In genomic region chr11:125950696-125951645, GRCh38 we compare ENCODE assay signal across 12 cellular contexts. TPM values are rescaled to one million over a fixed set of nuclear protein-coding genes. Genes with fewer than 3 reads are reported as not detected.
DNase-seq lines count a peak whose midpoint lies in the region; ATAC-seq and TF ChIP-seq lines count a peak whose summit lies in the region.
"Had no signal": no experiment of that assay in that cellular context is flagged by ENCODE, and none has a peak within 500 bp of the region (broad histone marks: within the 10 kb centered on the region; RNA-seq: fewer than 3 reads in every experiment).

No MANE protein-coding gene starts in this region.

- TF ChIP-seq POLR2A in testis (IDR thresholded peaks at IDR 0.05), result no peak

- H3K18ac ChIP-seq in mesenchymal stem cell (ENCODE audit: low read depth in 1 of 2, low read length in 2 of 2), result no peak overlapping the region

- no peaks in the 10 kb centered on the region for H3K9me2 ChIP-seq in PC-3 (replicated peaks; ENCODE audit: low read length)

- intact Hi-C loops in PC-3 (cut with micrococcal nuclease), result no loop called here
- intact Hi-C loops in testis (cut with DNase I; ENCODE audit: low total_unique reads), result no loop called here

- H3K79me2 ChIP-seq in PC-3 (ENCODE audit: low read length), result no peaks in the 10 kb centered on the region

- no peak overlapping the region for H2BK120ac ChIP-seq in mesenchymal stem cell (ENCODE audit: low read depth, low read length)

- no peak overlapping the region for H3K4me3 ChIP-seq in PC-3 (ENCODE audit: low read length)
- no peak overlapping the region for H3K4me3 ChIP-seq in mesenchymal stem cell (ENCODE audit: insufficient read depth in 1 of 2, low read depth in 1 of 2, low read length in 2 of 2)
- no peak overlapping the region for H3K4me3 ChIP-seq in testis
- H3K4me3 ChIP-seq: cardiac muscle cell had no signal

- no peaks in the 10 kb centered on the region for H3K79me1 ChIP-seq in mesenchymal stem cell (replicated peaks; ENCODE audit: low read length, poor library complexity, severe bottlenecking)

- BruUV-seq in PC-3 (replicated peaks; lab: Mats Ljungman, UMichigan), result no TSS peak

- H3K4me1 ChIP-seq in PC-3 (ENCODE audit: insufficient read depth, low read length) (peaks cover 10% of the 10 kb centered on the region), mesenchymal stem cell (ENCODE audit: control insufficient read depth, insufficient read depth, low read depth, low read length) (peaks cover 3% of the 10 kb centered on the region), testis (peaks cover 5% of the 10 kb centered on the region)

- H2BK15ac ChIP-seq in mesenchymal stem cell (ENCODE audit: low read depth, poor library complexity, severe bottlenecking), result no peak overlapping the region

- H3K14ac ChIP-seq in mesenchymal stem cell (ENCODE audit: low read length in 2 of 2), result no peak overlapping the region

- CTCF ChIA-PET in PC-3 (lab: Charles Lee), result no interaction called here

- H2AK5ac ChIP-seq in mesenchymal stem cell (ENCODE audit: low read length, severe bottlenecking), result no peak overlapping the region

- POLR2A ChIA-PET in PC-3 (lab: Charles Lee; ENCODE audit: unreplicated experiment), result no interaction called here

- H4K8ac ChIP-seq in mesenchymal stem cell (ENCODE audit: low read length), result no peak overlapping the region

- H3F3A ChIP-seq in PC-3 (ENCODE audit: low read length, unreplicated experiment), result no peaks in the 10 kb centered on the region

- H3K36me3 ChIP-seq in PC-3 (ENCODE audit: low read depth, low read length) (no peaks in the 10 kb centered on the region), mesenchymal stem cell (ENCODE audit: control insufficient read depth in 1 of 2, insufficient read depth in 2 of 2, low read depth in 1 of 2, low read length in 2 of 2) (peaks cover 0 to 24% of the 10 kb centered on the region in 2 experiments), testis (ENCODE audit: low read depth, missing control alignments) (no peaks in the 10 kb centered on the region)
- H3K36me3 ChIP-seq: cardiac muscle cell had no signal

- no peaks in the 10 kb centered on the region for H3K9me3 ChIP-seq in PC-3 (ENCODE audit: low read length)
- H3K9me3 ChIP-seq in mesenchymal stem cell (ENCODE audit: control insufficient read depth, low read length), result no peaks in the 10 kb centered on the region
- H3K9me3 ChIP-seq in testis, result no peaks in the 10 kb centered on the region

- 84% methylated on average over 14 of the region's 15 CpGs for WGBS in mesenchymal stem cell
- WGBS in testis, 2 donors, result 68 to 71% methylated on average over 15 of the region's 15 CpGs

- no peak overlapping the region for H3K9ac ChIP-seq in PC-3 (ENCODE audit: low read length)
- no peak overlapping the region for H3K9ac ChIP-seq in mesenchymal stem cell (ENCODE audit: low read length)

- H4K20me1 ChIP-seq in PC-3 (ENCODE audit: low read length), result no peaks in the 10 kb centered on the region

- no peak overlapping the region for H3K23ac ChIP-seq in mesenchymal stem cell (ENCODE audit: low read length in 2 of 2)

- no peak overlapping the region for H2AFZ ChIP-seq in PC-3 (ENCODE audit: low read length)
- H2AFZ ChIP-seq in mesenchymal stem cell (ENCODE audit: low read depth, low read length), result no peak overlapping the region

- H3K27me3 ChIP-seq in PC-3 (ENCODE audit: low read length), result no peaks in the 10 kb centered on the region
- peaks cover 0 to 7% of the 10 kb centered on the region in 2 experiments for H3K27me3 ChIP-seq in mesenchymal stem cell (ENCODE audit: control insufficient read depth in 1 of 2, insufficient read depth in 1 of 2, low read length in 2 of 2)
- no peaks in the 10 kb centered on the region for H3K27me3 ChIP-seq in testis
- H3K27me3 ChIP-seq: cardiac muscle cell had no signal

- H4K91ac ChIP-seq in mesenchymal stem cell (ENCODE audit: low read length), result no peak overlapping the region

- DNase-seq in PC-3 (no peak), mesenchymal stem cell (peak; percentile 57), testis (peak; percentile 48), NCI-H524 treated with DMSO at 0.1 percent for 48 hours (lab: John Stamatoyannopoulos, UW) (no peak)
- DNase-seq in stimulated activated CD4-positive, alpha-beta T cell treated with anti-CD3 and anti-CD28 coated beads, Interleukin-4, amount 100 ng/mL, for 4 hours, result no peak

- no peak overlapping the region for H2BK12ac ChIP-seq in mesenchymal stem cell (ENCODE audit: low read length in 2 of 2)

- H2BK5ac ChIP-seq in mesenchymal stem cell (ENCODE audit: low read depth, low read length, poor library complexity, severe bottlenecking), result no peak overlapping the region

- peak; percentile 21; the same call in 1 of the 2 replicates for ATAC-seq in PC-3
- ATAC-seq in esophagus mucosa, result peak; percentile 29
- ATAC-seq in HG03196 (IDR thresholded peaks at IDR 0.05; ENCODE audit: unreplicated experiment), result no peak
- no peak for ATAC-seq in GM19395 (IDR thresholded peaks at IDR 0.05; ENCODE audit: unreplicated experiment)
- ATAC-seq: activated CD4-positive, CD25-positive, alpha-beta regulatory T cell treated with anti-CD3 and anti-CD28 coated beads, Interleukin-2, amount 50 U/mL, for 24 hours had no signal

- TF ChIP-seq CTCF in PC-3 (conservative IDR thresholded peaks at IDR 0.05; ENCODE audit: low read depth, low read length) (no peak), testis (IDR thresholded peaks at IDR 0.05) (no peak)

- H3K27ac ChIP-seq in PC-3 (ENCODE audit: low read length) (no peak overlapping the region), mesenchymal stem cell (ENCODE audit: low read length, poor library complexity, severe bottlenecking) (no peak overlapping the region), testis (no peak overlapping the region)
- H3K27ac ChIP-seq: cardiac muscle cell had no signal

- H3K4me2 ChIP-seq in PC-3 (ENCODE audit: low read length) (no peak overlapping the region), mesenchymal stem cell (ENCODE audit: low read length, poor library complexity, severe bottlenecking) (no peak overlapping the region)

- H3K4ac ChIP-seq in mesenchymal stem cell (ENCODE audit: low read depth in 1 of 2, low read length in 2 of 2), result no peak overlapping the region

RNA-seq across cellular contexts. Expression of gene VSIG10L2, which starts 5.1 kb away (rescaled TPM):
- total RNA-seq in PC-3 (2014; rRNA removed), result not detected in 2 replicates
- not detected for total RNA-seq in esophagus mucosa
- polyA plus RNA-seq in mesenchymal stem cell (2013, experiment 1 of 2), result not detected
- not detected for polyA plus RNA-seq in mesenchymal stem cell (2013, experiment 2 of 2)
- total RNA-seq in testis, result not detected
- polyA plus RNA-seq in testis (ENCODE audit: insufficient read depth, low read depth, low replicate concordance), result not detected
- total RNA-seq: cardiac muscle cell, LHCN-M2, lung microvascular endothelial cell had no signal
- polyA plus RNA-seq: cardiac muscle cell had no signal

RNA-seq across cellular contexts. Expression of gene DDX25, which starts 46.7 kb away (rescaled TPM):
- total RNA-seq in PC-3 (2014; rRNA removed) (not detected in 2 replicates), esophagus mucosa (not detected), testis (10 to 100 TPM; 46.4 to 53.8 TPM)
- not detected for polyA plus RNA-seq in mesenchymal stem cell (2013, experiment 1 of 2)
- not detected for polyA plus RNA-seq in mesenchymal stem cell (2013, experiment 2 of 2)
- polyA plus RNA-seq in testis (ENCODE audit: insufficient read depth, low read depth, low replicate concordance), result 257 TPM
- total RNA-seq: LHCN-M2 had no signal

RNA-seq across cellular contexts. Expression of gene PUS3, which starts 48.0 kb away (rescaled TPM):
- total RNA-seq in PC-3 (2014; rRNA removed) (10.3 and 26.2 TPM in 2 replicates), esophagus mucosa (5.3 TPM), testis (1 to 10 TPM; 6.1 to 9.4 TPM)
- polyA plus RNA-seq in mesenchymal stem cell (2013, experiment 1 of 2), result 17.2 TPM
- polyA plus RNA-seq in mesenchymal stem cell (2013, experiment 2 of 2), result 17.5 TPM
- polyA plus RNA-seq in testis (ENCODE audit: insufficient read depth, low read depth, low replicate concordance), result 8.4 TPM

Comparison
In these comparisons a context has a peak if more than half of its experiments do, and no peak if none do; other contexts are left out.
1. ATAC-seq: peak in PC-3 (single experiment) and esophagus mucosa (single experiment); none in HG03196 (single experiment) and GM19395 (single experiment).
2. DNase-seq: peak in mesenchymal stem cell (single experiment) and testis (single experiment); none in PC-3 (single experiment), stimulated activated CD4-positive, alpha-beta T cell treated with anti-CD3 and anti-CD28 coated beads, Interleukin-4, amount 100 ng/mL, for 4 hours (0 of 2) and NCI-H524 treated with DMSO at 0.1 percent for 48 hours (single experiment).
3. RNA of gene DDX25, which starts 46.7 kb away (total RNA-seq): 46.4 to 53.8 TPM in testis; not detected in PC-3 and not detected in esophagus mucosa (single experiment); every median in the first group is over 10 times any median in the second.